ENCODE assay signal across 1 cellular context in genomic region chr6:161367472-161367871, GRCh38.
TF ChIP-seq lines count a peak whose summit lies in the region.

No MANE protein-coding gene starts in this region.

TF ChIP-seq in HepG2, 621 proteins besides CTCF, POLR2A, EP300 and RAD21 (continued from another document):
- TF ChIP-seq CERS6 (CRISPR knock-in tag; IDR thresholded peaks at IDR 0.05) (no peak), TAF15 (IDR thresholded peaks at IDR 0.05; ENCODE audit: low read depth, low read length, poor library complexity, severe bottlenecking) (no peak), ZFP82 (CRISPR knock-in tag; IDR thresholded peaks at IDR 0.05; ENCODE audit: borderline replicate concordance) (no peak), ZNF17 (CRISPR knock-in tag; IDR thresholded peaks at IDR 0.05) (no peak), KMT2B (CRISPR knock-in tag; IDR thresholded peaks at IDR 0.05) (no peak), MAFK (conservative IDR thresholded peaks at IDR 0.05 in 1 of 2, IDR thresholded peaks at IDR 0.05 in 1 of 2; ENCODE audit: low read length in 2 of 2) (peak; percentile 32 to 46; a peak in 1 of 4 replicates), ZNF546 (CRISPR knock-in tag; conservative IDR thresholded peaks at IDR 0.05) (no peak), ERF (CRISPR knock-in tag; IDR thresholded peaks at IDR 0.05) (no peak), ZNF180 (CRISPR knock-in tag; IDR thresholded peaks at IDR 0.05; ENCODE audit: borderline replicate concordance, low read depth) (no peak), ZNF496 (CRISPR knock-in tag; IDR thresholded peaks at IDR 0.05; ENCODE audit: insufficient replicate concordance) (no peak), ZNF746 (CRISPR knock-in tag; IDR thresholded peaks at IDR 0.05) (no peak), ZBTB38 (CRISPR knock-in tag; IDR thresholded peaks at IDR 0.05) (no peak), KDM1A (CRISPR knock-in tag; IDR thresholded peaks at IDR 0.05) (no peak), MAFF (IDR thresholded peaks at IDR 0.05; ENCODE audit: low read depth, low read length) (peak; percentile 26), CREB3 (CRISPR knock-in tag; IDR thresholded peaks at IDR 0.05) (no peak), MTERF4 (CRISPR knock-in tag; IDR thresholded peaks at IDR 0.05) (no peak), HNF4G (IDR thresholded peaks at IDR 0.05; ENCODE audit: borderline replicate concordance, low read depth, low read length) (0 out of 2 replicates have a peak, but pooled peaks have one; percentile 22), HNF4G (CRISPR knock-in tag; IDR thresholded peaks at IDR 0.05; ENCODE audit: borderline replicate concordance, low read depth) (no peak), ZSCAN31 (CRISPR knock-in tag; IDR thresholded peaks at IDR 0.05; ENCODE audit: low read depth) (no peak), ZNF547 (CRISPR knock-in tag; IDR thresholded peaks at IDR 0.05) (no peak), ZNF296 (CRISPR knock-in tag; conservative IDR thresholded peaks at IDR 0.05) (no peak), MEF2D (CRISPR knock-in tag; IDR thresholded peaks at IDR 0.05) (no peak), HDAC2 (CRISPR knock-in tag; IDR thresholded peaks at IDR 0.05) (no peak), FOXP4 (CRISPR knock-in tag; IDR thresholded peaks at IDR 0.05) (no peak), FOSL2 (CRISPR knock-in tag; IDR thresholded peaks at IDR 0.05) (peak; percentile 77), IKZF1 (IDR thresholded peaks at IDR 0.05) (no peak), PLRG1 (conservative IDR thresholded peaks at IDR 0.05) (no peak), CBX5 (CRISPR knock-in tag; IDR thresholded peaks at IDR 0.05; ENCODE audit: borderline replicate concordance) (no peak), TOE1 (CRISPR knock-in tag; IDR thresholded peaks at IDR 0.05) (no peak)
